ENCODE assay signal across 34 cellular contexts in genomic region chr1:109315288-109315687, GRCh38. TPM values are rescaled to one million over a fixed set of nuclear protein-coding genes. Genes with fewer than 3 reads are reported as not detected.
"Had no signal": no experiment of that assay in that cellular context is flagged by ENCODE, and none has a peak within 500 bp of the region (broad histone marks: within the 10 kb centered on the region; RNA-seq: fewer than 3 reads in every experiment).

No MANE protein-coding gene starts in this region.

- H3K79me2 ChIP-seq: parathyroid adenoma had no signal

- H3K27ac ChIP-seq: coronary artery, esophagus squamous epithelium, heart right ventricle, neutrophil, parathyroid adenoma, tibial artery had no signal

- H3K9me3 ChIP-seq: esophagus squamous epithelium, heart right ventricle, mucosa of descending colon, neutrophil, testis, tibial artery had no signal

- H3K9me3 Mint-ChIP-seq: effector memory CD8-positive, alpha-beta T cell; mesothelial cell of epicardium; naive B cell; natural killer cell treated with Interleukin-12 subunit alpha and Interleukin-12 subunit beta and Interleukin-15 and Interleukin-18, amount 100 ng/mL, for 72 hours; neural crest cell; stimulated activated naive CD8-positive, alpha-beta T cell treated with anti-CD3 and anti-CD28 coated beads, Interleukin-15, amount 100 ng/mL, for 72 hours; type B pancreatic cell had no signal

- H2AFZ ChIP-seq: parathyroid adenoma had no signal

- ATAC-seq: effector memory CD8-positive, alpha-beta T cell; heart right ventricle; mucosa of descending colon; natural killer cell treated with Interleukin-12 subunit alpha and Interleukin-12 subunit beta and Interleukin-15 and Interleukin-18, amount 100 ng/mL, for 72 hours; stimulated activated naive CD8-positive, alpha-beta T cell treated with anti-CD3 and anti-CD28 coated beads, Interleukin-15, amount 100 ng/mL, for 72 hours had no signal

- H3K27me3 ChIP-seq: esophagus squamous epithelium, heart right ventricle, neutrophil, testis, tibial artery had no signal

- H3K4me1 ChIP-seq: heart right ventricle, parathyroid adenoma, tibial artery had no signal

- H3K4me3 ChIP-seq: coronary artery, esophagus squamous epithelium, heart right ventricle, lung, mucosa of descending colon, smooth muscle cell, testis, tibial artery had no signal

- DNase-seq: dermis blood vessel endothelial cell; effector memory CD8-positive, alpha-beta T cell; erythroblast; esophagus squamous epithelium; foreskin melanocyte; glutamatergic neuron; heart right ventricle; hippocampal formation; kidney glomerular epithelial cell; mesenchymal stem cell; mucosa of descending colon; naive B cell; stimulated activated CD4-positive, alpha-beta T cell treated with anti-CD3 and anti-CD28 coated beads, Interleukin-12 subunit alpha, Interleukin-12 subunit beta, amount 100 ng/mL, for 4 hours; stimulated activated CD4-positive, alpha-beta T cell treated with anti-CD3 and anti-CD28 coated beads, Interleukin-1b, Interleukin-23, amount 100 ng/mL, for 48 hours; stimulated activated CD4-positive, alpha-beta T cell treated with anti-CD3 and anti-CD28 coated beads, Interleukin-4, amount 100 ng/mL, for 1 hour; stimulated activated CD8-positive, alpha-beta memory T cell treated with anti-CD3 and anti-CD28 coated beads, Interleukin-4, amount 100 ng/mL, for 48 hours; stimulated activated naive CD4-positive, alpha-beta T cell; stimulated activated naive CD8-positive, alpha-beta T cell treated with anti-CD3 and anti-CD28 coated beads, Interleukin-15, amount 100 ng/mL, for 72 hours; testis; tibial artery had no signal

- H3K9ac ChIP-seq: parathyroid adenoma had no signal

- H3K4me1 Mint-ChIP-seq: naive B cell; neural crest cell; stimulated activated naive CD8-positive, alpha-beta T cell treated with anti-CD3 and anti-CD28 coated beads, Interleukin-15, amount 100 ng/mL, for 72 hours had no signal

- H3K4me3 Mint-ChIP-seq: effector memory CD8-positive, alpha-beta T cell; mesothelial cell of epicardium; naive B cell; natural killer cell treated with Interleukin-12 subunit alpha and Interleukin-12 subunit beta and Interleukin-15 and Interleukin-18, amount 100 ng/mL, for 72 hours; neural crest cell; stimulated activated naive CD8-positive, alpha-beta T cell treated with anti-CD3 and anti-CD28 coated beads, Interleukin-15, amount 100 ng/mL, for 72 hours; type B pancreatic cell had no signal

- H3K4me2 ChIP-seq: smooth muscle cell had no signal

- H3K27me3 Mint-ChIP-seq: naive B cell; natural killer cell treated with Interleukin-12 subunit alpha and Interleukin-12 subunit beta and Interleukin-15 and Interleukin-18, amount 100 ng/mL, for 72 hours; progenitor cell of endocrine pancreas; stimulated activated naive CD8-positive, alpha-beta T cell treated with anti-CD3 and anti-CD28 coated beads, Interleukin-15, amount 100 ng/mL, for 72 hours; type B pancreatic cell had no signal

- H3K36me3 Mint-ChIP-seq: naive B cell; natural killer cell treated with Interleukin-12 subunit alpha and Interleukin-12 subunit beta and Interleukin-15 and Interleukin-18, amount 100 ng/mL, for 72 hours had no signal

- H3K27ac Mint-ChIP-seq: effector memory CD8-positive, alpha-beta T cell; mesothelial cell of epicardium; natural killer cell treated with Interleukin-12 subunit alpha and Interleukin-12 subunit beta and Interleukin-15 and Interleukin-18, amount 100 ng/mL, for 72 hours; stimulated activated naive CD8-positive, alpha-beta T cell treated with anti-CD3 and anti-CD28 coated beads, Interleukin-15, amount 100 ng/mL, for 72 hours; type B pancreatic cell had no signal

RNA-seq across cellular contexts. Expression of gene MYBPHL, which starts 8.5 kb away (rescaled TPM):
- total RNA-seq: dermis blood vessel endothelial cell; esophagus squamous epithelium; liver; mesothelial cell of epicardium; mucosa of descending colon; natural killer cell treated with Interleukin-12 subunit alpha and Interleukin-12 subunit beta and Interleukin-15 and Interleukin-18, amount 100 ng/mL, for 72 hours; osteoblast; smooth muscle cell; subcutaneous adipose tissue; urinary bladder had no signal
- polyA plus RNA-seq: liver, smooth muscle cell had no signal
